In the genomic region with DNA sequence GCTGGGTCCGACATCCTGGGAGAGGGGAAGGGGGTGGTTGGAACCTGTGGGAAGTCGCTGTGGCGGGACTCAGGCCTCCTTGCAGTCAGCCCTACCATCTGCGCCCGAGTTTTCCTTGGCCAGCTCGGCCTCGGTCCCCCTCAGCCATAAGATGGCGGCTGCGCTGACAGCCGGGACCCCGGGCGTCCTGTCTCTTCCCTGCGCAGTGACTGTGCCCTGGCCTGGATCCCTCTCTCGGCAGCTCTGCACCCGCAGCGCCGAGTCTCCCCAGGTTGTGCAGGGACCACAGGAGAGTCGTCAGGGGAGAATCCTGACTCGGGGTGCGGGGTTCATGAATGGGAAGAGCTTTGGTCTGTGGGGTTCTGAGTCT, we compare ENCODE assay signal across 8 cellular contexts. TPM values are rescaled to one million over a fixed set of nuclear protein-coding genes. Genes with fewer than 3 reads are reported as not detected.
DNase-seq lines count a peak whose midpoint lies in the region; ATAC-seq and TF ChIP-seq lines count a peak whose summit lies in the region.

No MANE protein-coding gene starts in this region.

- no peaks in the 10 kb centered on the region for H3K27me3 ChIP-seq in brain microvascular endothelial cell (replicated peaks)

- peak overlapping the region; percentile 48 for H3K4me3 ChIP-seq in brain microvascular endothelial cell (ENCODE audit: low read depth, low read length)

- TF ChIP-seq CTCF in brain microvascular endothelial cell (IDR thresholded peaks at IDR 0.05; ENCODE audit: low read depth, low read length, missing control alignments), result no peak

- ATAC-seq in GM19455 (IDR thresholded peaks at IDR 0.05; ENCODE audit: unreplicated experiment) (peak; percentile 26), HG03460 (IDR thresholded peaks at IDR 0.05; ENCODE audit: unreplicated experiment) (peak; percentile 36), naive B cell (ENCODE audit: low read depth in 2 of 2) (peak; percentile 35 to 38)

- H3K36me3 ChIP-seq in brain microvascular endothelial cell (replicated peaks), result no peaks in the 10 kb centered on the region

- peaks cover 0 to 6% (median 0%) of the 10 kb centered on the region in 7 donors for H3K9me3 Mint-ChIP-seq in naive B cell

- peaks cover 4 to 28% (median 10%) of the 10 kb centered on the region in 3 donors for H3K4me1 Mint-ChIP-seq in naive B cell

- in situ Hi-C loops in brain microvascular endothelial cell (cut with HindIII; ENCODE audit: low pct_ligation_motif_present, low sequenced_read_pairs), result no loop called here

- DNase-seq in brain microvascular endothelial cell (no peak), naive B cell (no peak), DMS114 treated with DMSO at 0.1 percent for 48 hours (lab: John Stamatoyannopoulos, UW; ENCODE audit: unreplicated experiment) (no peak), ecto neural progenitor cell (ENCODE audit: low spot score) (no peak), NCI-H1930 (lab: John Stamatoyannopoulos, UW) (no peak), DMS79 (lab: John Stamatoyannopoulos, UW) (no peak)

- H3K27me3 Mint-ChIP-seq in naive B cell, result no peaks in the 10 kb centered on the region

- H3K4me3 Mint-ChIP-seq in naive B cell, result peak overlapping the region; percentile 95 to 99 (median 98)

- H3K36me3 Mint-ChIP-seq in naive B cell, result no peaks in the 10 kb centered on the region

- H3K27ac Mint-ChIP-seq in naive B cell, result peak overlapping the region; percentile 77 to 96 (median 96)

- no peak overlapping the region for H3K27ac ChIP-seq in brain microvascular endothelial cell

RNA-seq across cellular contexts. Expression of a gene that starts 0.3 kb away (rescaled TPM):
- 1 to 10 TPM in 5 of 6 donors, not detected in 1; 5.8 to 9.2 (median 7.7) TPM for polyA plus RNA-seq in naive B cell (ENCODE audit: low read depth in 6 of 6)

RNA-seq across cellular contexts. Expression of a gene that starts 41.9 kb away (rescaled TPM):
- polyA plus RNA-seq in naive B cell (ENCODE audit: low read depth in 6 of 6), result 1 to 10 TPM in 3 of 6 donors, under 1 TPM in 3; 0.42 to 5.0 (median 1.2) TPM
